8 cellular contexts compared by ENCODE assay signal in the genomic region with DNA sequence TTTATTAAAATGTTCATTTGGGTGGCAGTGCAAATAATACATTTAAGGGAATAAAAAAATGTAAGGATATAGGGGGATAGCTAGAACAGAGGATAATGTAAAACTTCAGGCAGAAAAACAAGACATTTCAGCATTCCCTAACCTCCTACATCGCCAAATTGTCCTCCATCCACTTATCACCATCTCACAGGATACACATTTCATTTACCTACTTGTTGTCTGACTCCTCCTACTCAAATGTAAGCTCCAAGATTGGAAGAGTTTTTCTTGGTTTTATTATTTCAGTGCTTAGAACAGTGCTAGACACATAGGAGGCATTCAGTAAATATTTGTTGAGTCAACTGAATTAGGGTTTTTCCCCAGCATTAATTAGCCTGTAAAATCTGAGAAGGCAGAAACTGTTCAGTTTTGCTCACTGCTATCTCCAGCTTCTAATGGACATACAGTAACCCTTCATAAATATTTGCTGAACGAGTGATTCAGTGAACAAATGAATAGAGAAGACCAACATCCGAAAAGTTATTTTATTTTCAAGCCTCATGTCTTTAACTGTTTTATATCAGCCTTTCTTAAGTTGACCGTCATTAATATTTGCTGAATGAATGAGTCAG.
DNase-seq lines count a peak whose midpoint lies in the region; ATAC-seq and TF ChIP-seq lines count a peak whose summit lies in the region.

No MANE protein-coding gene starts in this region.

- DNase-seq in GM12865 (ENCODE audit: low read depth) = no peak
- peak; percentile 14 for DNase-seq in NB4 (ENCODE audit: low read depth)
- no peak for DNase-seq in amniotic stem cell (lab: John Stamatoyannopoulos, UW)
- DNase-seq in activated CD4-positive, CD25-positive, alpha-beta regulatory T cell treated with anti-CD3 and anti-CD28 coated beads, Interleukin-2, amount 50 U/mL, for 72 hours = no peak
- no peak for DNase-seq in SHP77 treated with DMSO at 0.1 percent for 48 hours (lab: John Stamatoyannopoulos, UW)

- no peak for ATAC-seq in HG02678 (IDR thresholded peaks at IDR 0.05; ENCODE audit: unreplicated experiment)

- H3K4me3 ChIP-seq in GM12865 (ENCODE audit: low read depth, low read length) = peak overlapping the region; percentile 76
- peak overlapping the region; percentile 90 for H3K4me3 ChIP-seq in NB4 (ENCODE audit: low read depth, low read length)
- peak overlapping the region; percentile 99 for H3K4me3 ChIP-seq in endocrine pancreas (ENCODE audit: control insufficient read depth, insufficient read depth, low read length)
- peak overlapping the region; percentile 84 for H3K4me3 ChIP-seq in parathyroid adenoma (ENCODE audit: low read depth, low read length)

- TF ChIP-seq POLR2A in NB4 (IDR thresholded peaks at IDR 0.05; ENCODE audit: extremely low read depth, insufficient read length) = no peak

- H3K4me1 ChIP-seq in endocrine pancreas (ENCODE audit: control insufficient read depth, insufficient read depth, low read length) = peaks cover 11% of the 10 kb centered on the region
- H3K4me1 ChIP-seq in parathyroid adenoma = no peaks in the 10 kb centered on the region

- H3K9me3 ChIP-seq in endocrine pancreas (ENCODE audit: control insufficient read depth, low read length) (no peaks in the 10 kb centered on the region), parathyroid adenoma (ENCODE audit: control insufficient read depth, low read length) (no peaks in the 10 kb centered on the region)

- no peaks in the 10 kb centered on the region for H3K27me3 ChIP-seq in endocrine pancreas (ENCODE audit: control insufficient read depth, insufficient read depth, low read length)
- H3K27me3 ChIP-seq in parathyroid adenoma (ENCODE audit: control insufficient read depth, insufficient read depth, low read length) = no peaks in the 10 kb centered on the region

- TF ChIP-seq CTCF in GM12865 (IDR thresholded peaks at IDR 0.05; ENCODE audit: insufficient read depth, low read depth, low read length, missing control alignments) (no peak), NB4 (IDR thresholded peaks at IDR 0.05; ENCODE audit: low read depth, low read length) (no peak), parathyroid adenoma (IDR thresholded peaks at IDR 0.05) (no peak)

- peak overlapping the region; percentile 79 for H3K4me2 ChIP-seq in parathyroid adenoma (ENCODE audit: low read length)

- H3K27ac ChIP-seq in parathyroid adenoma = peak overlapping the region; percentile 74

- peaks cover 12% of the 10 kb centered on the region for H3K79me2 ChIP-seq in parathyroid adenoma

- H3K9ac ChIP-seq in endocrine pancreas (ENCODE audit: control insufficient read depth, insufficient read depth, low read length) (peak overlapping the region; percentile 74), parathyroid adenoma (peak overlapping the region; percentile 40)

- no peaks in the 10 kb centered on the region for H3K36me3 ChIP-seq in endocrine pancreas (ENCODE audit: control insufficient read depth, insufficient read depth, low read length)
- H3K36me3 ChIP-seq in parathyroid adenoma (ENCODE audit: control insufficient read depth, insufficient read depth, low read length) = no peaks in the 10 kb centered on the region

- peak overlapping the region; percentile 92 for H2AFZ ChIP-seq in parathyroid adenoma
